ENCODE assay signal across 16 cellular contexts in the genomic region with DNA sequence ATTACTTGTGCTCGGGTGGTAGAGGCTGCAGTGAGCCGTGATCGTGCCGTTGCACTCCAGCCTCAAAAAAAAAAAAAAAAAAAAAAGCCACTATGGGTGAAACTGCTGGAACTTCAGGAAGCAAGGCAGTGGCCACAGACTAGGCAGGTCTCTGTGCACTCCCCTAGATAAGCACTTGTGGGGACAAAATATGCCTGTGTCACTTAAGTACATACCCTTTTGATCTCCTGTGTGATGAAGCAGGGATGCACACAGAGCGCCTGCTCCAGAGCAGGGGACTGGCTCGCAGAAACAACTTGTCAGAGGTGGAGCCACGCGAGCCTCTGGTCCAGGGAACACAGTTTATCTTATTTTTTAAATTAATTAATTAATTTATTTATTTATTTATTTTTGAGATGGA.
"Had no signal": no experiment of that assay in that cellular context is flagged by ENCODE, and none has a peak within 500 bp of the region (broad histone marks: within the 10 kb centered on the region; RNA-seq: fewer than 3 reads in every experiment).

No MANE protein-coding gene starts in this region.

- H2AFZ ChIP-seq: neural progenitor cell had no signal

- ATAC-seq: activated CD4-positive, alpha-beta T cell treated with anti-CD3 and anti-CD28 coated beads for 36 hours; effector memory CD8-positive, alpha-beta T cell; heart left ventricle; stimulated activated effector memory CD8-positive, alpha-beta T cell treated with anti-CD3 and anti-CD28 coated beads, Interleukin-12 subunit alpha, Interleukin-12 subunit beta, amount 100 ng/mL, for 72 hours had no signal

- H3K9ac ChIP-seq: neural progenitor cell had no signal

- DNase-seq: activated CD4-positive, alpha-beta memory T cell treated with anti-CD3 and anti-CD28 coated beads for 36 hours; activated CD4-positive, alpha-beta T cell treated with anti-CD3 and anti-CD28 coated beads for 36 hours; activated naive CD4-positive, alpha-beta T cell treated with anti-CD3 and anti-CD28 coated beads, Interleukin-2, amount 10 ng/mL, durations not matched to agents 7 days and 5 days; activated T-cell treated with anti-CD3 and anti-CD28 coated beads, Interleukin-2, amount 50 U/mL, for 24 hours; dermis blood vessel endothelial cell; effector memory CD8-positive, alpha-beta T cell; stimulated activated CD4-positive, alpha-beta T cell treated with anti-CD3 and anti-CD28 coated beads, Interleukin-12 subunit alpha, Interleukin-12 subunit beta, amount 100 ng/mL, for 4 hours; stimulated activated CD4-positive, alpha-beta T cell treated with anti-CD3 and anti-CD28 coated beads, Interleukin-2, amount 100 ng/mL, for 24 hours; WERI-Rb-1 had no signal

- H3K27ac Mint-ChIP-seq: activated CD4-positive, alpha-beta memory T cell treated with anti-CD3 and anti-CD28 coated beads for 36 hours; activated CD4-positive, alpha-beta T cell treated with anti-CD3 and anti-CD28 coated beads for 36 hours; activated naive CD4-positive, alpha-beta T cell treated with anti-CD3 and anti-CD28 coated beads, Interleukin-2, amount 10 ng/mL, durations not matched to agents 7 days and 5 days; activated T-cell treated with anti-CD3 and anti-CD28 coated beads, Interleukin-2, amount 50 U/mL, for 24 hours; effector memory CD8-positive, alpha-beta T cell; neural progenitor cell; stimulated activated effector memory CD8-positive, alpha-beta T cell treated with anti-CD3 and anti-CD28 coated beads, Interleukin-12 subunit alpha, Interleukin-12 subunit beta, amount 100 ng/mL, for 72 hours had no signal

- H3K27me3 ChIP-seq: heart left ventricle had no signal

- FAIRE-seq: astrocyte, bronchial epithelial cell, frontal cortex, islet of Langerhans had no signal

- H3K27ac ChIP-seq: heart left ventricle, neural progenitor cell, WERI-Rb-1 had no signal

- H3K4me3 Mint-ChIP-seq: activated CD4-positive, alpha-beta memory T cell treated with anti-CD3 and anti-CD28 coated beads for 36 hours; activated CD4-positive, alpha-beta T cell treated with anti-CD3 and anti-CD28 coated beads for 36 hours; activated naive CD4-positive, alpha-beta T cell treated with anti-CD3 and anti-CD28 coated beads, Interleukin-2, amount 10 ng/mL, durations not matched to agents 7 days and 5 days; activated T-cell treated with anti-CD3 and anti-CD28 coated beads, Interleukin-2, amount 50 U/mL, for 24 hours; effector memory CD8-positive, alpha-beta T cell; neural progenitor cell; stimulated activated effector memory CD8-positive, alpha-beta T cell treated with anti-CD3 and anti-CD28 coated beads, Interleukin-12 subunit alpha, Interleukin-12 subunit beta, amount 100 ng/mL, for 72 hours had no signal

- H3K36me3 Mint-ChIP-seq: activated CD4-positive, alpha-beta memory T cell treated with anti-CD3 and anti-CD28 coated beads for 36 hours; activated naive CD4-positive, alpha-beta T cell treated with anti-CD3 and anti-CD28 coated beads, Interleukin-2, amount 10 ng/mL, durations not matched to agents 7 days and 5 days; neural progenitor cell; stimulated activated effector memory CD8-positive, alpha-beta T cell treated with anti-CD3 and anti-CD28 coated beads, Interleukin-12 subunit alpha, Interleukin-12 subunit beta, amount 100 ng/mL, for 72 hours had no signal

- H3K4me1 ChIP-seq: neural progenitor cell had no signal

- H3K4me3 ChIP-seq: heart left ventricle, neural progenitor cell had no signal

- H3K36me3 ChIP-seq: heart left ventricle, neural progenitor cell, WERI-Rb-1 had no signal

- H3K9me3 Mint-ChIP-seq: activated CD4-positive, alpha-beta memory T cell treated with anti-CD3 and anti-CD28 coated beads for 36 hours; activated T-cell treated with anti-CD3 and anti-CD28 coated beads, Interleukin-2, amount 50 U/mL, for 24 hours; effector memory CD8-positive, alpha-beta T cell; stimulated activated effector memory CD8-positive, alpha-beta T cell treated with anti-CD3 and anti-CD28 coated beads, Interleukin-12 subunit alpha, Interleukin-12 subunit beta, amount 100 ng/mL, for 72 hours had no signal

- H3K4me2 ChIP-seq: neural progenitor cell had no signal
